Comparison of ENCODE assay signal across 8 cellular contexts in the genomic region with DNA sequence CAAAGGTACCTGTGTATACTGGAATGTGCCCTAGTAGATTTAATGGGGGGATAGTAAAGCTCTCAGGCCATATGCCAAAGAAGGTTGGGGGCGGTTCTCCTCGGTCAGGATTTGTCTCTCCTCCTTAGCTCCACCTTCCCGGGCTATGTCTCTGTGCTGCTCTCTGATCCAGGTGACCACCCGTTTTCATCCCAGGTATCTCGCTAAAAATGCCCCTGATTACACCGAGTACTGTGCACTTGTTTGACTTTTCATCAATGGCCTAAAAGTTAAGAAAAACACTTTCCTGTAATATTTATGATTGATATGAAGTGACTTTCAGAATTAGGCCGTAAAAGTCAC. TPM values are rescaled to one million over a fixed set of nuclear protein-coding genes. Genes with fewer than 3 reads are reported as not detected.
A peak's percentile ranks its signal among the peaks of the same experiment; 100 is the strongest.
DNase-seq lines count a peak whose midpoint lies in the region; ATAC-seq, FAIRE-seq and TF ChIP-seq lines count a peak whose summit lies in the region.

No MANE protein-coding gene starts in this region.

- FAIRE-seq in bronchial epithelial cell (lab: Jason Lieb, UNC), result no peak

- TF ChIP-seq CTCF in bronchial epithelial cell (IDR thresholded peaks at IDR 0.05; ENCODE audit: insufficient read depth, low read length, severe bottlenecking) (no peak), GM20000 (IDR thresholded peaks at IDR 0.05; ENCODE audit: extremely low read depth, missing control alignments) (no peak)

- H3K36me3 ChIP-seq in ES-I3 (ENCODE audit: insufficient read depth, low read length) (peaks cover 30% of the 10 kb centered on the region), bronchial epithelial cell (ENCODE audit: control insufficient read depth, insufficient read depth, low read length) (peaks cover 11% of the 10 kb centered on the region)

- H3K4me1 ChIP-seq in ES-I3 (ENCODE audit: insufficient read depth, low read length) (no peaks in the 10 kb centered on the region), mononuclear cell (ENCODE audit: insufficient read depth, low read length) (peaks cover 32% of the 10 kb centered on the region)

- H3K9me3 ChIP-seq in ES-I3 (ENCODE audit: control insufficient read depth, insufficient read depth, low read length) (no peaks in the 10 kb centered on the region), mononuclear cell (ENCODE audit: low read depth, low read length) (no peaks in the 10 kb centered on the region)

- peak overlapping the region; percentile 92 for H3K4me3 ChIP-seq in bronchial epithelial cell (ENCODE audit: low read depth, low read length)
- H3K4me3 ChIP-seq in mononuclear cell (ENCODE audit: low read length), result peak overlapping the region; percentile 82

- DNase-seq in NCI-H1105 (lab: John Stamatoyannopoulos, UW), result peak; percentile 18
- peak; percentile 28 for DNase-seq in bronchial epithelial cell (ENCODE audit: low read depth)
- DNase-seq in COR-L47 (lab: John Stamatoyannopoulos, UW), result no peak
- no peak for DNase-seq in NCI-H446 treated with DMSO at 0.1 percent for 48 hours (lab: John Stamatoyannopoulos, UW)
- no peak for DNase-seq in GM20000 (ENCODE audit: low spot score)

- peak overlapping the region; percentile 84 for H3K9ac ChIP-seq in ES-I3 (ENCODE audit: low read depth, low read length)

- no peak for ATAC-seq in HG03139 (IDR thresholded peaks at IDR 0.05; ENCODE audit: unreplicated experiment)

- H3K27me3 ChIP-seq in bronchial epithelial cell (ENCODE audit: control insufficient read depth, insufficient read depth, low read length) (no peaks in the 10 kb centered on the region), mononuclear cell (ENCODE audit: insufficient read depth, low read length) (no peaks in the 10 kb centered on the region)

RNA-seq across cellular contexts. Expression of gene NDUFS6, which starts 0.7 kb away (rescaled TPM):
- total RNA-seq in bronchial epithelial cell, result 21.1 and 49.9 TPM in 2 replicates
- 10.3 TPM for total RNA-seq in mononuclear cell

RNA-seq across cellular contexts. Expression of gene MRPL36, which starts 2.3 kb away (rescaled TPM):
- 61.1 and 63.1 TPM in 2 replicates for total RNA-seq in bronchial epithelial cell
- 13.2 TPM for total RNA-seq in mononuclear cell

Comparison
In these comparisons a context has a peak if more than half of its experiments do, and no peak if none do; other contexts are left out.
1. DNase-seq: peak in NCI-H1105 (single experiment) and bronchial epithelial cell (single experiment); none in COR-L47 (single experiment), NCI-H446 treated with DMSO at 0.1 percent for 48 hours (single experiment) and GM20000 (single experiment).